Comparison of ENCODE assay signal across 1 cellular context in the genomic region with DNA sequence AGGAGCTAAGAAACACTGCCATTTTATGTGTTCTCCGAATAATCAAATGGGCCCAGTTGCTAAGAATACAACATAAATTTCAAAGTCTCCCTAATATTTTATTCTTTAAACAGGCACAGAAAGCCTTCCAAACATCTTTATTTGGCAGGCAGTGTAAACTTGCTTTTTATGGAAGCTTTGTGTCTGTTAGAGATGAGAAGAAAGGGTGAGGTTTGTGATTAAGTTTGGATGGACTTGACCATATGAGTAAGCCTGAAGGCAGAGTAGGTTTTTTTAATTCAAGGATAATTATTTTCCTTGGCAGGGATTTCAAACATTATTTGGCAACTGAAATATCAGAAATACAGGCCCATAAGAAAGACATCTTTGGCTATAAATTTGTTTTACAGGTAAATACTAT.
TF ChIP-seq lines count a peak whose summit lies in the region.

No MANE protein-coding gene starts in this region.

TF ChIP-seq in SK-N-SH, 30 proteins besides CTCF, POLR2A, EP300 and RAD21 (continued from another document):
- no peak for TF ChIP-seq EZH2phosphoT487 (IDR thresholded peaks at IDR 0.05; ENCODE audit: borderline replicate concordance, low read depth)
- TF ChIP-seq, protein P1, sequence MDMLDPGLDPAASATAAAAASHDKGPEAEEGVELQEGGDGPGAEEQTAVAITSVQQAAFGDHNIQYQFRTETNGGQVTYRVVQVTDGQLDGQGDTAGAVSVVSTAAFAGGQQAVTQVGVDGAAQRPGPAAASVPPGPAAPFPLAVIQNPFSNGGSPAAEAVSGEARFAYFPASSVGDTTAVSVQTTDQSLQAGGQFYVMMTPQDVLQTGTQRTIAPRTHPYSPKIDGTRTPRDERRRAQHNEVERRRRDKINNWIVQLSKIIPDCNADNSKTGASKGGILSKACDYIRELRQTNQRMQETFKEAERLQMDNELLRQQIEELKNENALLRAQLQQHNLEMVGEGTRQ (IDR thresholded peaks at IDR 0.05; ENCODE audit: borderline replicate concordance, low read depth, low read length) = no peak
- TF ChIP-seq FOXJ3 (CRISPR knock-in tag; IDR thresholded peaks at IDR 0.05) = no peak
- no peak for TF ChIP-seq RXRA (IDR thresholded peaks at IDR 0.05; ENCODE audit: borderline replicate concordance, low read depth)
- TF ChIP-seq RCOR1 (IDR thresholded peaks at IDR 0.05; ENCODE audit: low read length) = no peak
- no peak for TF ChIP-seq SIN3A (IDR thresholded peaks at IDR 0.05; ENCODE audit: borderline replicate concordance, low read depth, low read length)
- no peak for TF ChIP-seq ZBTB33 (IDR thresholded peaks at IDR 0.05; ENCODE audit: borderline replicate concordance, low read depth)
- TF ChIP-seq FOSL2 (IDR thresholded peaks at IDR 0.05; ENCODE audit: borderline replicate concordance, low read depth) = no peak
- no peak for TF ChIP-seq SMC3 (IDR thresholded peaks at IDR 0.05; ENCODE audit: low read depth, low read length)
- no peak for TF ChIP-seq MXI1 (IDR thresholded peaks at IDR 0.05; ENCODE audit: low read depth, low read length)
- TF ChIP-seq ELF1 (IDR thresholded peaks at IDR 0.05) = no peak
- TF ChIP-seq GABPA (IDR thresholded peaks at IDR 0.05; ENCODE audit: low read depth) = no peak
- TF ChIP-seq YY1 (IDR thresholded peaks at IDR 0.05; ENCODE audit: low read depth) = no peak
- no peak for TF ChIP-seq PBX3 (IDR thresholded peaks at IDR 0.05)
- TF ChIP-seq FOXM1 (IDR thresholded peaks at IDR 0.05; ENCODE audit: low read depth) = no peak
